In genomic region chr12:51924551-51925399, GRCh38 we compare ENCODE assay signal across 2 cellular contexts.
TF ChIP-seq lines count a peak whose summit lies in the region.

No MANE protein-coding gene starts in this region.

TF ChIP-seq in endothelial cell of umbilical vein, 7 proteins besides CTCF, POLR2A, EP300 and RAD21:
- TF ChIP-seq MAX (IDR thresholded peaks at IDR 0.05; ENCODE audit: insufficient read depth, insufficient read length) (no peak), POLR2AphosphoS5 (IDR thresholded peaks at IDR 0.05; ENCODE audit: insufficient read depth, low read depth, low read length) (no peak), JUN (IDR thresholded peaks at IDR 0.05; ENCODE audit: borderline replicate concordance, insufficient read depth, insufficient read length, low read depth) (no peak), EZH2 (IDR thresholded peaks at IDR 0.05; ENCODE audit: borderline replicate concordance, low read depth, low read length, severe bottlenecking) (no peak), GATA2 (IDR thresholded peaks at IDR 0.05; ENCODE audit: insufficient read depth, insufficient read length, low read depth, low read length) (no peak), MYC (IDR thresholded peaks at IDR 0.05; ENCODE audit: low read depth, low read length) (no peak), FOS (IDR thresholded peaks at IDR 0.05; ENCODE audit: borderline replicate concordance, insufficient read depth, low read length) (no peak)

TF ChIP-seq in GM23338, 12 proteins besides CTCF, POLR2A, EP300 and RAD21:
- no peak for TF ChIP-seq STAT1 (IDR thresholded peaks at IDR 0.05; ENCODE audit: unreplicated experiment)
- no peak for TF ChIP-seq EZH2phosphoT487 (IDR thresholded peaks at IDR 0.05; ENCODE audit: unreplicated experiment)
- TF ChIP-seq CREB1 (CRISPR knock-in tag; IDR thresholded peaks at IDR 0.05; ENCODE audit: low read depth), result no peak
- no peak for TF ChIP-seq ZNF462 (CRISPR knock-in tag; IDR thresholded peaks at IDR 0.05)
- TF ChIP-seq NANOG (IDR thresholded peaks at IDR 0.05; ENCODE audit: borderline replicate concordance), result no peak
- TF ChIP-seq ZNF114 (CRISPR knock-in tag; IDR thresholded peaks at IDR 0.05), result no peak
- no peak for TF ChIP-seq EZH2 (IDR thresholded peaks at IDR 0.05; ENCODE audit: low read depth, unreplicated experiment)
- TF ChIP-seq POLR2AphosphoS5 (IDR thresholded peaks at IDR 0.05; ENCODE audit: low read depth), result no peak
- TF ChIP-seq REST (IDR thresholded peaks at IDR 0.05; ENCODE audit: unreplicated experiment), result no peak
- TF ChIP-seq JUNB (IDR thresholded peaks at IDR 0.05; ENCODE audit: unreplicated experiment), result no peak
- no peak for TF ChIP-seq ETS1 (IDR thresholded peaks at IDR 0.05)
